ENCODE assay signal across 1 cellular context in genomic region chr13:49827336-49827735, GRCh38.
A peak's percentile ranks its signal among the peaks of the same experiment; 100 is the strongest.
TF ChIP-seq lines count a peak whose summit lies in the region.

No MANE protein-coding gene starts in this region.

TF ChIP-seq in HepG2, 621 proteins besides CTCF, POLR2A, EP300 and RAD21:
- no peak for TF ChIP-seq ZNF564 (CRISPR knock-in tag; IDR thresholded peaks at IDR 0.05)
- 0 out of 2 replicates have a peak, but pooled peaks have one; percentile 14 for TF ChIP-seq SAP130 (CRISPR knock-in tag; IDR thresholded peaks at IDR 0.05; ENCODE audit: low read depth)
